9 cellular contexts compared by ENCODE assay signal in genomic region chr2:203018181-203018580, GRCh38.
DNase-seq lines count a peak whose midpoint lies in the region; TF ChIP-seq lines count a peak whose summit lies in the region.
"Had no signal": no experiment of that assay in that cellular context is flagged by ENCODE, and none has a peak within 500 bp of the region (broad histone marks: within the 10 kb centered on the region; RNA-seq: fewer than 3 reads in every experiment).

No MANE protein-coding gene starts in this region.

- no peaks in the 10 kb centered on the region for H3K9me3 Mint-ChIP-seq in T-helper 1 cell treated with Interleukin-12 subunit alpha and Interleukin-12 subunit beta and Interleukin-4 antibody, amounts not matched to agents 30 μg/mL and 1 μg/mL, for 36 hours

- peaks cover 3% of the 10 kb centered on the region for H3K36me3 Mint-ChIP-seq in T-helper 1 cell treated with Interleukin-12 subunit alpha and Interleukin-12 subunit beta and Interleukin-4 antibody, amounts not matched to agents 30 μg/mL and 1 μg/mL, for 36 hours (ENCODE audit: low read depth)

- H3K4me1 Mint-ChIP-seq in T-helper 1 cell treated with Interleukin-12 subunit alpha and Interleukin-12 subunit beta and Interleukin-4 antibody, amounts not matched to agents 30 μg/mL and 1 μg/mL, for 36 hours (ENCODE audit: low read depth), result peaks cover 32% of the 10 kb centered on the region

- peak; percentile 54 for DNase-seq in GM12865 (ENCODE audit: low read depth)
- peak; percentile 41 for DNase-seq in fibroblast of pulmonary artery (ENCODE audit: low read depth)
- peak; percentile 34 for DNase-seq in retinal pigment epithelial cell (ENCODE audit: low read depth)
- no peak for DNase-seq in GM19240 (ENCODE audit: insufficient read length, low spot score)
- DNase-seq in NCI-H187 treated with DMSO at 0.1 percent for 48 hours (lab: John Stamatoyannopoulos, UW), result no peak
- DNase-seq in GM03348 (ENCODE audit: low spot score), result no peak
- no peak for DNase-seq in ACHN
- DNase-seq: stimulated activated CD4-positive, alpha-beta T cell treated with anti-CD3 and anti-CD28 coated beads, Interleukin-4, amount 100 ng/mL, for 1 hour had no signal

- H3K4me3 ChIP-seq in GM12865 (ENCODE audit: low read depth, low read length) (peak overlapping the region; percentile 41), fibroblast of pulmonary artery (replicated peaks; ENCODE audit: low read depth, low read length) (peak overlapping the region; percentile 98), retinal pigment epithelial cell (ENCODE audit: low read length) (peak overlapping the region; percentile 92)

- no peaks in the 10 kb centered on the region for H3K27me3 Mint-ChIP-seq in T-helper 1 cell treated with Interleukin-12 subunit alpha and Interleukin-12 subunit beta and Interleukin-4 antibody, amounts not matched to agents 30 μg/mL and 1 μg/mL, for 36 hours (ENCODE audit: low read depth)

- in situ Hi-C loops in ACHN (cut with HindIII; ENCODE audit: low pct_ligation_motif_present, low pct_unique_long_range_greater_than_20kb, low sequenced_read_pairs), result no loop called here

- peak overlapping the region; percentile 13 for H3K4me3 Mint-ChIP-seq in T-helper 1 cell treated with Interleukin-12 subunit alpha and Interleukin-12 subunit beta and Interleukin-4 antibody, amounts not matched to agents 30 μg/mL and 1 μg/mL, for 36 hours

- H3K27ac Mint-ChIP-seq in T-helper 1 cell treated with Interleukin-12 subunit alpha and Interleukin-12 subunit beta and Interleukin-4 antibody, amounts not matched to agents 30 μg/mL and 1 μg/mL, for 36 hours, result no peak overlapping the region

- TF ChIP-seq CTCF in GM12865 (IDR thresholded peaks at IDR 0.05; ENCODE audit: insufficient read depth, low read depth, low read length, missing control alignments), result no peak
- no peak for TF ChIP-seq CTCF in fibroblast of pulmonary artery (IDR thresholded peaks at IDR 0.05; ENCODE audit: low read length, missing control alignments)
- no peak for TF ChIP-seq CTCF in retinal pigment epithelial cell (conservative IDR thresholded peaks at IDR 0.05; ENCODE audit: low read depth, low read length)

Comparison
In these comparisons a context has a peak if more than half of its experiments do, and no peak if none do; other contexts are left out.
1. DNase-seq: peak in GM12865 (single experiment), fibroblast of pulmonary artery (single experiment) and retinal pigment epithelial cell (single experiment); none in GM19240 (single experiment), NCI-H187 treated with DMSO at 0.1 percent for 48 hours (single experiment), GM03348 (single experiment) and ACHN (single experiment).
2. H3K4me3 ChIP-seq: peak in every context shown above with its lines; median percentile 98 in fibroblast of pulmonary artery; 92 in retinal pigment epithelial cell; 41 in GM12865.